In the genomic region with DNA sequence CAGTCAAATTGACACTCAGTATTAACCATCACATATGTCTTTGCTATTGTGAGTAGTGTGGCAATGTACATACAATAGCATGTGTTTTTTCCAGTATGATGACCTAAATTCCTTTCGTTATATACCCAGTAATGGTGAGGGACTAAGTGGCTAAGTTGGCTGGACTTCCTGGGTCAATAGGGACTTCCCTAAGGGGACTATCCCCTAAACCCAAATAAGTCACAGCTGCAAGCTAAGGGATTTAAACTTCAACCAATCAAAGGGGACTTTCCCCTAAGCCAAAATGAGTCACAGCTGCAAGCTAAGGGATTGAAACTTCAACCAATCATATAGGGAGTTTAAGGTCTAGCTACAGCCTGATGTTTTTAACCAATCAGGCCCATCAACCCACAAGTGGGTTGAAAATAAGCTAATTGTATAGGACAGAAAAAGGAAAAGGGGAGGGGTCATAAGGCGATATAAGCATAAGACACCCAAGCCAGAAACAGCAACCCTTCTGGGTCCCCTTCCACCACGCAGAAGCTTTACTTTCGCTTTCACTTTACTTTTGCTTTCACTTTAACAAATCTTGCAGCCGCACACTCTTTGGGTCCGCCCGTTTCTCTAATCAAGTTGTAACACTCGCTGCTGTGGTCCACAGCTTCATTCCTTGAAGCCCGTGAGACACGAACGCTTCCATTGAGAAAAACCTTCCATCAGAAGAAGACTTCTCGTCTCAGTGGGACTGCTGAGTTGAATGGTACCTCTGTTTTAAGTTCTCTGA, we compare ENCODE assay signal across 8 cellular contexts.
DNase-seq lines count a peak whose midpoint lies in the region; ATAC-seq and TF ChIP-seq lines count a peak whose summit lies in the region.

No MANE protein-coding gene starts in this region.

- no peak for TF ChIP-seq POLR2A in esophagus squamous epithelium (IDR thresholded peaks at IDR 0.05)

- DNase-seq in Right ventricle myocardium inferior (ENCODE audit: missing footprints), result peak; percentile 62
- no peak for DNase-seq in cardiac septum (ENCODE audit: low spot score)
- peak; percentile 60 for DNase-seq in NCI-H69 (lab: John Stamatoyannopoulos, UW)
- DNase-seq in activated CD8-positive, alpha-beta memory T cell treated with anti-CD3 and anti-CD28 coated beads for 1 hour (ENCODE audit: extremely low read depth in 1 of 2, low read depth in 1 of 2), result peak; percentile 2 to 23
- DNase-seq in esophagus squamous epithelium (lab: John Stamatoyannopoulos, UW), result no peak
- no peak for DNase-seq in GOT3 (lab: John Stamatoyannopoulos, UW)

- H3K4me3 ChIP-seq in esophagus squamous epithelium (peak overlapping the region; percentile 28 to 67 (median 34)), skeletal muscle tissue (ENCODE audit: low read length in 3 of 3) (peak overlapping the region; percentile 13 to 72 (median 54))

- H3K27ac ChIP-seq in esophagus squamous epithelium, result peak overlapping the region; percentile 12 to 61 (median 54)
- H3K27ac ChIP-seq in skeletal muscle tissue (ENCODE audit: low read depth, low read length), result no peak overlapping the region

- no peaks in the 10 kb centered on the region for H3K27me3 ChIP-seq in esophagus squamous epithelium
- H3K27me3 ChIP-seq in skeletal muscle tissue (ENCODE audit: control insufficient read depth in 3 of 3, insufficient read depth in 3 of 3, low read length in 3 of 3), result no peaks in the 10 kb centered on the region

- H3K9me3 ChIP-seq in esophagus squamous epithelium, result peaks cover 0 to 11% (median 4%) of the 10 kb centered on the region in 3 donors
- peaks cover 0 to 3% (median 0%) of the 10 kb centered on the region in 3 donors for H3K9me3 ChIP-seq in skeletal muscle tissue (ENCODE audit: control insufficient read depth in 3 of 3, low read length in 3 of 3)

- ATAC-seq in Right ventricle myocardium inferior (no peak), HG03039 (IDR thresholded peaks at IDR 0.05; ENCODE audit: unreplicated experiment) (peak; percentile 94)

- no peaks in the 10 kb centered on the region for H3K4me1 ChIP-seq in esophagus squamous epithelium
- no peaks in the 10 kb centered on the region for H3K4me1 ChIP-seq in skeletal muscle tissue (ENCODE audit: control insufficient read depth in 3 of 3, insufficient read depth in 3 of 3, low read length in 3 of 3)

- intact Hi-C loops in Right ventricle myocardium inferior (cut with DNase I) (no loop called here), cardiac septum (cut with DNase I) (no loop called here), esophagus squamous epithelium (cut with DNase I) (no loop called here)

- WGBS in esophagus squamous epithelium, 2 donors, result 50 to 55% methylated on average over 12 of the region's 12 CpGs

- TF ChIP-seq CTCF in esophagus squamous epithelium (IDR thresholded peaks at IDR 0.05), result no peak

- H3K36me3 ChIP-seq in esophagus squamous epithelium (no peaks in the 10 kb centered on the region), skeletal muscle tissue (ENCODE audit: control insufficient read depth in 3 of 3, insufficient read depth in 3 of 3, low read length in 3 of 3) (no peaks in the 10 kb centered on the region)

- H3K9ac ChIP-seq in skeletal muscle tissue (ENCODE audit: low read depth in 1 of 3, low read length in 3 of 3), result no peak overlapping the region

Comparison
In these comparisons a context has a peak if more than half of its experiments do, and no peak if none do; other contexts are left out.
1. DNase-seq: peak in Right ventricle myocardium inferior (single experiment), NCI-H69 (single experiment) and activated CD8-positive, alpha-beta memory T cell treated with anti-CD3 and anti-CD28 coated beads for 1 hour (2 of 2); none in cardiac septum (single experiment), esophagus squamous epithelium (single experiment) and GOT3 (single experiment).